Comparison of ENCODE assay signal across 8 cellular contexts in the genomic region with DNA sequence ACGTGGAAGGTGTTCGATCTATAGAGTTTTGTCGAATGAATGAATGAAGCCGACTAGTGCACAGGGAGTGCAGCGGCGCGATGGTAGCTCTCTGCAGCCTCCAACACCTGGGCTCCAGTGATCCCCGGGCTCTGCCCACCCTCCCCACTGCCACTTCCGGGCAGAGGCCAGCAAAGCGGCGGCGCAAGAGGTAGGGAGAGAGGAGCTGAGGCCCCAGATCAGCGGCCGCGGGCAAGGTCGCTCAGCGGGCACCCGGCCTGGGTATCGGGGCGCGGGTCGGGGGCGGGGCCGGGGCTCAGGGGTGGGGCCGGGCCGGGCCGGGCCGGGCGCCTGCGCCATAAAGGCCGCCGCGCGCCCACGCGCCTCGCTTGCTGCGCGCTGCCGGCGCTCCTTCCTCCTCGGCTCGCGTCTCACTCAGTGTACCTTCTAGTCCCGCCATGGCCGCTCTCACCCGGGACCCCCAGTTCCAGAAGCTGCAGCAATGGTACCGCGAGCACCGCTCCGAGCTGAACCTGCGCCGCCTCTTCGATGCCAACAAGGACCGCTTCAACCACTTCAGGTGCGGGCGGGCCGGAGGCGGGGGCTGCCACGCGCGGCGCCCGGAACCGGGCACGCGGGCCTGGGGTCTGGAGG. TPM values are rescaled to one million over a fixed set of nuclear protein-coding genes. Genes with fewer than 3 reads are reported as not detected.
DNase-seq lines count a peak whose midpoint lies in the region; ATAC-seq lines count a peak whose summit lies in the region.

Gene GPI, plus strand, starts transcription at position 367 of the 633 bp plus-strand sequence. Its CDS starts 71 bp downstream, at position 438.

- H3K36me3 Mint-ChIP-seq in effector memory CD8-positive, alpha-beta T cell (ENCODE audit: insufficient read depth) = peaks cover 26% of the 10 kb centered on the region

- peaks cover 32 to 34% of the 10 kb centered on the region in 2 donors for H3K4me1 Mint-ChIP-seq in effector memory CD8-positive, alpha-beta T cell (ENCODE audit: low read depth in 2 of 2)

- H2BK5ac ChIP-seq in mesenchymal stem cell (ENCODE audit: low read depth, low read length, poor library complexity, severe bottlenecking) = no peak within 1 kb of the TSS

- H2BK15ac ChIP-seq in mesenchymal stem cell (ENCODE audit: low read depth, poor library complexity, severe bottlenecking) = peak within 1 kb of the TSS; percentile 49

- peak within 1 kb of the TSS; percentile 72 for H4K91ac ChIP-seq in mesenchymal stem cell (ENCODE audit: low read length)

- H3K79me1 ChIP-seq in mesenchymal stem cell (replicated peaks; ENCODE audit: low read length, poor library complexity, severe bottlenecking) = peaks cover 32% of the 10 kb centered on the region

- H3K9me3 Mint-ChIP-seq in effector memory CD8-positive, alpha-beta T cell = no peaks in the 10 kb centered on the region

- H3K9me3 ChIP-seq in mesenchymal stem cell (ENCODE audit: control insufficient read depth, low read length) = no peaks in the 10 kb centered on the region

- no peaks in the 10 kb centered on the region for H3K27me3 Mint-ChIP-seq in effector memory CD8-positive, alpha-beta T cell

- peak within 1 kb of the TSS; percentile 73 for H4K8ac ChIP-seq in mesenchymal stem cell (ENCODE audit: low read length)

- peak within 1 kb of the TSS; percentile 98 to 99 for H3K4me3 Mint-ChIP-seq in effector memory CD8-positive, alpha-beta T cell

- peak within 1 kb of the TSS; percentile 67 to 92 for H3K4me3 ChIP-seq in mesenchymal stem cell (ENCODE audit: insufficient read depth in 1 of 2, low read depth in 1 of 2, low read length in 2 of 2)

- H3K4me1 ChIP-seq in mesenchymal stem cell (ENCODE audit: control insufficient read depth, insufficient read depth, low read depth, low read length) = peaks cover 13% of the 10 kb centered on the region

- peak within 1 kb of the TSS; percentile 70 to 82 for H3K23ac ChIP-seq in mesenchymal stem cell (ENCODE audit: low read length in 2 of 2)

- peak within 1 kb of the TSS; percentile 43 for H2BK120ac ChIP-seq in mesenchymal stem cell (ENCODE audit: low read depth, low read length)

- H3K9ac ChIP-seq in mesenchymal stem cell (ENCODE audit: low read length) = peak within 1 kb of the TSS; percentile 93

- no peak within 1 kb of the TSS for H3K27ac ChIP-seq in mesenchymal stem cell (ENCODE audit: low read length, poor library complexity, severe bottlenecking)

- peak within 1 kb of the TSS; percentile 96 for H3K4me2 ChIP-seq in mesenchymal stem cell (ENCODE audit: low read length, poor library complexity, severe bottlenecking)

- peak within 1 kb of the TSS; percentile 36 for H2AK5ac ChIP-seq in mesenchymal stem cell (ENCODE audit: low read length, severe bottlenecking)

- peak within 1 kb of the TSS in 1 of 2 experiments; percentile 71 for H3K4ac ChIP-seq in mesenchymal stem cell (ENCODE audit: low read depth in 1 of 2, low read length in 2 of 2)

- H3K14ac ChIP-seq in mesenchymal stem cell (ENCODE audit: low read length in 2 of 2) = peak within 1 kb of the TSS in 1 of 2 experiments; percentile 45

- H3K18ac ChIP-seq in mesenchymal stem cell (ENCODE audit: low read depth in 1 of 2, low read length in 2 of 2) = peak within 1 kb of the TSS; percentile 80 to 83

- H3K36me3 ChIP-seq in mesenchymal stem cell (ENCODE audit: control insufficient read depth in 1 of 2, insufficient read depth in 2 of 2, low read depth in 1 of 2, low read length in 2 of 2) = peaks cover 29 to 36% of the 10 kb centered on the region in 2 experiments

- peak within 1 kb of the TSS in 1 of 2 experiments; percentile 37 for H2BK12ac ChIP-seq in mesenchymal stem cell (ENCODE audit: low read length in 2 of 2)

- H3K27me3 ChIP-seq in mesenchymal stem cell (ENCODE audit: control insufficient read depth in 1 of 2, insufficient read depth in 1 of 2, low read length in 2 of 2) = no peaks in the 10 kb centered on the region

- peak; percentile 75 for DNase-seq in Ammon's horn (ENCODE audit: low spot score)
- peak; percentile 59 to 61 for DNase-seq in NOMO-1 (lab: John Stamatoyannopoulos, UW; ENCODE audit: unreplicated experiment in 2 of 2)
- DNase-seq in activated CD8-positive, alpha-beta memory T cell treated with anti-CD3 and anti-CD28 coated beads for 4 hours (ENCODE audit: low read depth in 2 of 2) = peak; percentile 41 to 49
- peak; percentile 42 to 58 (median 50) for DNase-seq in effector memory CD8-positive, alpha-beta T cell
- DNase-seq in mesenchymal stem cell = peak; percentile 36
- DNase-seq in stimulated activated CD8-positive, alpha-beta memory T cell treated with anti-CD3 and anti-CD28 coated beads, Interleukin-12 subunit alpha, Interleukin-12 subunit beta, amount 100 ng/mL, for 1 hour (ENCODE audit: low read depth) = peak; percentile 41

- ATAC-seq in GM19324 (IDR thresholded peaks at IDR 0.05; ENCODE audit: low FRiP score, unreplicated experiment) (peak; percentile 72), HG03460 (IDR thresholded peaks at IDR 0.05; ENCODE audit: unreplicated experiment) (peak; percentile 57)
- ATAC-seq in effector memory CD8-positive, alpha-beta T cell (replicated peaks) = peak; percentile 84

- peak within 1 kb of the TSS; percentile 87 to 94 for H3K27ac Mint-ChIP-seq in effector memory CD8-positive, alpha-beta T cell

- peak within 1 kb of the TSS; percentile 80 for H2AFZ ChIP-seq in mesenchymal stem cell (ENCODE audit: low read depth, low read length)

- under 1% methylated on average over 45 of the region's 67 CpGs for WGBS in mesenchymal stem cell

RNA-seq across cellular contexts. Expression of gene GPI, which starts in this region (rescaled TPM):
- 92.4 TPM for polyA plus RNA-seq in mesenchymal stem cell (2013, experiment 1 of 2)
- 88.4 TPM for polyA plus RNA-seq in mesenchymal stem cell (2013, experiment 2 of 2)
